Comparison of ENCODE assay signal across 9 cellular contexts in the genomic region with DNA sequence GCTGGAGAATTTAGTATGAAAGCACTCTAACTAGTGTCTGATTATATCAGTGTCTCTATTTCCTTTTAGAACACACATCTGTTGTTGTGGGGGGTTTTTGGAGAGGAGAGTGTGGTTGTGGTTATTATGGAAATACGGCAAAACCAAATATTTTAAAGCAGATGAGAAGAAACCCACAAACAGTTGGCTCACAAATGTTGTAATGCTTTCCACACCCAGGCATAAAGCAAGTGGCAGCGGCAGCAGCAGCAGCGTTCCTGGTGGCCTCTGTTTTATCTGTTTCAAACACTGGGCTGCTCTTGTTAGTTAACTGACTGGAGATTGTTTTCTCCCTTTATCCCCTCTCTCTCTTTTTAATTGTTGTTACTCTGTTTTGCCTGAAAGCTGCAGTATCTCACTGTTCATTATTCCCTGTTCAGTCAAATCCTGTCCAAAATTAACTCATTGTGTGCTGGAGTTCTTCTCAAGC.
A peak's percentile ranks its signal among the peaks of the same experiment; 100 is the strongest.
DNase-seq lines count a peak whose midpoint lies in the region; ATAC-seq and TF ChIP-seq lines count a peak whose summit lies in the region.
"Had no signal": no experiment of that assay in that cellular context is flagged by ENCODE, and none has a peak within 500 bp of the region (broad histone marks: within the 10 kb centered on the region; RNA-seq: fewer than 3 reads in every experiment).

No MANE protein-coding gene starts in this region.

- POLR2A ChIA-PET in RWPE1 (lab: Yijun Ruan, JAX; ENCODE audit: low non-redundant PET): no interaction called here

- H2AFZ ChIP-seq in MM.1S (ENCODE audit: low read length): peak overlapping the region; percentile 21

- H3K4me3 ChIP-seq in MM.1S (ENCODE audit: low read length): peak overlapping the region; percentile 31
- H3K4me3 ChIP-seq in coronary artery: peak overlapping the region; percentile 1
- no peak overlapping the region for H3K4me3 ChIP-seq in BE2C (ENCODE audit: low read depth, low read length)
- H3K4me3 ChIP-seq: ovary had no signal

- CTCF ChIA-PET in RWPE1 (lab: Yijun Ruan, JAX): interaction anchor here (0.6 kb wide), 1 partner anchor 692 kb away, joined by 3 read pairs; no protein-coding TSS in a partner anchor

- peak overlapping the region; percentile 25 for H3K27ac Mint-ChIP-seq in osteocyte (ENCODE audit: unreplicated experiment)

- peaks cover 15% of the 10 kb centered on the region for H3F3A ChIP-seq in MM.1S (ENCODE audit: insufficient read depth, low read length)

- H3K36me3 ChIP-seq in MM.1S (replicated peaks; ENCODE audit: insufficient read depth, low read length) (no peaks in the 10 kb centered on the region), BE2C (no peaks in the 10 kb centered on the region)
- H3K36me3 ChIP-seq: ovary had no signal

- peak; percentile 31 for TF ChIP-seq CTCF in MM.1S (IDR thresholded peaks at IDR 0.05; ENCODE audit: low read length)
- no peak for TF ChIP-seq CTCF in coronary artery (IDR thresholded peaks at IDR 0.05)
- peak; percentile 54 for TF ChIP-seq CTCF in osteocyte (IDR thresholded peaks at IDR 0.05)
- TF ChIP-seq CTCF in BE2C (IDR thresholded peaks at IDR 0.05; ENCODE audit: low read depth, low read length): no peak
- no peak for TF ChIP-seq CTCF in RWPE1 (conservative IDR thresholded peaks at IDR 0.05; ENCODE audit: low read depth)

- no peak overlapping the region for H3K4me3 Mint-ChIP-seq in osteocyte (ENCODE audit: unreplicated experiment)

- peaks cover 26% of the 10 kb centered on the region for H3K4me1 ChIP-seq in MM.1S (ENCODE audit: low read length)
- no peaks in the 10 kb centered on the region for H3K4me1 ChIP-seq in BE2C

- peak overlapping the region; percentile 77 for H3K27ac ChIP-seq in MM.1S (ENCODE audit: low read length)
- peak overlapping the region; percentile 14 to 49 for H3K27ac ChIP-seq in coronary artery
- H3K27ac ChIP-seq in RWPE1: no peak overlapping the region

- H3K27me3 ChIP-seq in MM.1S (replicated peaks; ENCODE audit: insufficient read depth, low read length): no peaks in the 10 kb centered on the region
- no peaks in the 10 kb centered on the region for H3K27me3 ChIP-seq in BE2C
- H3K27me3 ChIP-seq: ovary had no signal

- H3K79me2 ChIP-seq in MM.1S (ENCODE audit: low read length): no peaks in the 10 kb centered on the region

- H3K4me1 Mint-ChIP-seq in osteocyte (ENCODE audit: unreplicated experiment): peaks cover 57% of the 10 kb centered on the region

- H3K9me3 ChIP-seq in MM.1S (replicated peaks; ENCODE audit: insufficient read depth, low read length) (no peaks in the 10 kb centered on the region), BE2C (no peaks in the 10 kb centered on the region)
- H3K9me3 ChIP-seq: ovary had no signal

- H3K4me2 ChIP-seq in MM.1S (ENCODE audit: low read depth, low read length): peak overlapping the region; percentile 59

- H3K27me3 Mint-ChIP-seq in osteocyte (ENCODE audit: unreplicated experiment): no peaks in the 10 kb centered on the region

- H4K20me1 ChIP-seq in MM.1S (ENCODE audit: insufficient read depth, low read length): no peaks in the 10 kb centered on the region

- peak; percentile 85 for DNase-seq in MM.1S
- no peak for DNase-seq in coronary artery (ENCODE audit: low spot score)
- DNase-seq in osteocyte (ENCODE audit: extremely low spot score, unreplicated experiment): no peak
- no peak for DNase-seq in BE2C
- no peak for DNase-seq in NCI-H187 (lab: John Stamatoyannopoulos, UW)
- no peak for DNase-seq in RWPE1 (ENCODE audit: low spot score)
- DNase-seq: NCI-H748 treated with DMSO at 0.1 percent for 48 hours had no signal

- H3K9me2 ChIP-seq in MM.1S (replicated peaks; ENCODE audit: insufficient read depth, low read length): no peaks in the 10 kb centered on the region

- no peaks in the 10 kb centered on the region for H3K9me3 Mint-ChIP-seq in osteocyte (ENCODE audit: unreplicated experiment)

- H3K9ac ChIP-seq in MM.1S (ENCODE audit: low read length): peak overlapping the region; percentile 36

- ATAC-seq in GM18868 (IDR thresholded peaks at IDR 0.05; ENCODE audit: unreplicated experiment): peak; percentile 58

- peaks cover 2% of the 10 kb centered on the region for H3K36me3 Mint-ChIP-seq in osteocyte (ENCODE audit: unreplicated experiment)

Comparison
In these comparisons a context has a peak if more than half of its experiments do, and no peak if none do; other contexts are left out.
1. CTCF ChIP-seq: peak in MM.1S (single experiment) and osteocyte (single experiment); none in coronary artery (single experiment), BE2C (single experiment) and RWPE1 (single experiment).